33 cellular contexts compared by ENCODE assay signal in genomic region chr1:180062452-180062971, GRCh38.
"Had no signal": no experiment of that assay in that cellular context is flagged by ENCODE, and none has a peak within 500 bp of the region (broad histone marks: within the 10 kb centered on the region; RNA-seq: fewer than 3 reads in every experiment).

No MANE protein-coding gene starts in this region.

- H3K4me1 Mint-ChIP-seq: activated T-helper 17 cell treated with anti-CD3 and anti-CD28 coated beads, Interleukin-2, amount 50 U/mL, for 72 hours; central memory CD8-positive, alpha-beta T cell; endodermal cell had no signal

- H3K27ac Mint-ChIP-seq: activated B cell treated with CpG ODN at 0.5 μM for 24 hours; activated naive CD8-positive, alpha-beta T cell; activated T-cell treated with anti-CD3 and anti-CD28 coated beads, Interleukin-2, amount 50 U/mL, for 24 hours; activated T-helper 17 cell treated with anti-CD3 and anti-CD28 coated beads, Interleukin-2, amount 50 U/mL, for 72 hours; dendritic cell treated with granulocyte-macrophage colony-stimulating factor and Interleukin-4, amounts not matched to agents 40 ng/mL and 50 ng/mL, for 4 days; endodermal cell; T-helper 17 cell; T-helper 2 cell treated with Interferon-gamma antibody and Interleukin-4, amounts not matched to agents 5 μg/mL and 100 μg/mL, for 36 hours had no signal

- H3K27me3 ChIP-seq: brain microvascular endothelial cell, dorsolateral prefrontal cortex had no signal

- FAIRE-seq: astrocyte, bronchial epithelial cell had no signal

- H3K27me3 Mint-ChIP-seq: activated B cell treated with CpG ODN at 0.5 μM for 24 hours; activated naive CD8-positive, alpha-beta T cell; activated T-cell treated with anti-CD3 and anti-CD28 coated beads, Interleukin-2, amount 50 U/mL, for 24 hours; activated T-helper 17 cell treated with anti-CD3 and anti-CD28 coated beads, Interleukin-2, amount 50 U/mL, for 72 hours; central memory CD8-positive, alpha-beta T cell; dendritic cell treated with granulocyte-macrophage colony-stimulating factor and Interleukin-4, amounts not matched to agents 40 ng/mL and 50 ng/mL, for 4 days; T-helper 17 cell had no signal

- H3K4me3 Mint-ChIP-seq: activated B cell treated with CpG ODN at 0.5 μM for 24 hours; activated naive CD8-positive, alpha-beta T cell; activated T-cell treated with anti-CD3 and anti-CD28 coated beads, Interleukin-2, amount 50 U/mL, for 24 hours; activated T-helper 17 cell treated with anti-CD3 and anti-CD28 coated beads, Interleukin-2, amount 50 U/mL, for 72 hours; central memory CD8-positive, alpha-beta T cell; dendritic cell treated with granulocyte-macrophage colony-stimulating factor and Interleukin-4, amounts not matched to agents 40 ng/mL and 50 ng/mL, for 4 days; endodermal cell; T-helper 17 cell; T-helper 2 cell treated with Interferon-gamma antibody and Interleukin-4, amounts not matched to agents 5 μg/mL and 100 μg/mL, for 36 hours had no signal

- H3K4me3 ChIP-seq: coronary artery, dorsolateral prefrontal cortex had no signal

- DNase-seq: activated B cell treated with CpG ODN at 0.5 μM for 24 hours; activated CD4-positive, alpha-beta T cell treated with anti-CD3 and anti-CD28 coated beads for 48 hours; activated CD4-positive, alpha-beta T cell treated with anti-CD3 and anti-CD28 coated beads, Interleukin-2, amount 50 U/mL, for 1 hour; activated CD4-positive, alpha-beta T cell treated with anti-CD3 and anti-CD28 coated beads, Interleukin-2, amount 50 U/mL, for 48 hours; activated CD8-positive, alpha-beta memory T cell treated with anti-CD3 and anti-CD28 coated beads, Interleukin-2, amount 50 U/mL, for 48 hours; activated effector memory CD4-positive, alpha-beta T cell treated with Interleukin-2 at 50 U/mL for 16 hours; activated gamma-delta T cell treated with Interleukin-2 at 50 U/mL for 16 hours; activated naive CD4-positive, alpha-beta T cell treated with anti-CD3 and anti-CD28 coated beads, Interleukin-2, amount 50 U/mL, for 16 hours; activated naive CD4-positive, alpha-beta T cell treated with Interleukin-2 at 50 U/mL for 16 hours; activated T-cell treated with anti-CD3 and anti-CD28 coated beads for 4 hours; activated T-cell treated with anti-CD3 and anti-CD28 coated beads, Interleukin-2, amount 50 U/mL, for 24 hours; amniotic stem cell; anterior cingulate cortex; brain microvascular endothelial cell; dorsolateral prefrontal cortex; effector memory CD4-positive, alpha-beta T cell; endodermal cell; foreskin fibroblast; head of caudate nucleus; T-helper 1 cell; T-helper 17 cell; T1000; WERI-Rb-1 had no signal

- ATAC-seq: activated CD4-positive, CD25-positive, alpha-beta regulatory T cell treated with anti-CD3 and anti-CD28 coated beads, Interleukin-2, amount 50 U/mL, for 24 hours; activated T-helper 17 cell treated with anti-CD3 and anti-CD28 coated beads, Interleukin-2, amount 50 U/mL, for 72 hours; esophagus mucosa; T-helper 17 cell had no signal

- H3K27ac ChIP-seq: brain microvascular endothelial cell, coronary artery, dorsolateral prefrontal cortex, WERI-Rb-1 had no signal

- H3K9me3 Mint-ChIP-seq: activated B cell treated with CpG ODN at 0.5 μM for 24 hours; activated T-cell treated with anti-CD3 and anti-CD28 coated beads, Interleukin-2, amount 50 U/mL, for 24 hours; activated T-helper 17 cell treated with anti-CD3 and anti-CD28 coated beads, Interleukin-2, amount 50 U/mL, for 72 hours; central memory CD8-positive, alpha-beta T cell; dendritic cell treated with granulocyte-macrophage colony-stimulating factor and Interleukin-4, amounts not matched to agents 40 ng/mL and 50 ng/mL, for 4 days; endodermal cell; T-helper 2 cell treated with Interferon-gamma antibody and Interleukin-4, amounts not matched to agents 5 μg/mL and 100 μg/mL, for 36 hours had no signal
